2 cellular contexts compared by ENCODE assay signal in the genomic region with DNA sequence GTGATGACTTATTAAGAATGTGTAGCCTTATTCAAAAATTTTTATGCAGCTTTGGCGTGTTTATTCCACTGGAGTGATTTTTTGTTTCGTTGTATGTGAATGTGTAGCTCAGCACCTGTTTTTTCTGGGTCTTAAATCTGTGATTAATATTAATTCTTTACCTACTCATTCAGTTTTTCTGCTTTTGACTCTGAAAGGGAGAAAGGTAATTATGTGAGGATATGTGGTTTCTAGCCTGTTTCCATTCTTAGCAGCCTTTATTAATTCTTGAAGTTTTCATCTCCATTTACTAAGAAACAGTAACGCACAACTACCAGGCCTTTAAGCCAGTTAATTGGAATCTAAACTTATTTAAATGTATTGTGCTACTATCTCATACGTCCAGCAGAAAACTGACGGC.
TF ChIP-seq lines count a peak whose summit lies in the region.

No MANE protein-coding gene starts in this region.

TF ChIP-seq in GM23338, 12 proteins besides CTCF, POLR2A, EP300 and RAD21:
- TF ChIP-seq ZNF331 (CRISPR knock-in tag; IDR thresholded peaks at IDR 0.05; ENCODE audit: low read depth), result no peak
- TF ChIP-seq, protein P1, sequence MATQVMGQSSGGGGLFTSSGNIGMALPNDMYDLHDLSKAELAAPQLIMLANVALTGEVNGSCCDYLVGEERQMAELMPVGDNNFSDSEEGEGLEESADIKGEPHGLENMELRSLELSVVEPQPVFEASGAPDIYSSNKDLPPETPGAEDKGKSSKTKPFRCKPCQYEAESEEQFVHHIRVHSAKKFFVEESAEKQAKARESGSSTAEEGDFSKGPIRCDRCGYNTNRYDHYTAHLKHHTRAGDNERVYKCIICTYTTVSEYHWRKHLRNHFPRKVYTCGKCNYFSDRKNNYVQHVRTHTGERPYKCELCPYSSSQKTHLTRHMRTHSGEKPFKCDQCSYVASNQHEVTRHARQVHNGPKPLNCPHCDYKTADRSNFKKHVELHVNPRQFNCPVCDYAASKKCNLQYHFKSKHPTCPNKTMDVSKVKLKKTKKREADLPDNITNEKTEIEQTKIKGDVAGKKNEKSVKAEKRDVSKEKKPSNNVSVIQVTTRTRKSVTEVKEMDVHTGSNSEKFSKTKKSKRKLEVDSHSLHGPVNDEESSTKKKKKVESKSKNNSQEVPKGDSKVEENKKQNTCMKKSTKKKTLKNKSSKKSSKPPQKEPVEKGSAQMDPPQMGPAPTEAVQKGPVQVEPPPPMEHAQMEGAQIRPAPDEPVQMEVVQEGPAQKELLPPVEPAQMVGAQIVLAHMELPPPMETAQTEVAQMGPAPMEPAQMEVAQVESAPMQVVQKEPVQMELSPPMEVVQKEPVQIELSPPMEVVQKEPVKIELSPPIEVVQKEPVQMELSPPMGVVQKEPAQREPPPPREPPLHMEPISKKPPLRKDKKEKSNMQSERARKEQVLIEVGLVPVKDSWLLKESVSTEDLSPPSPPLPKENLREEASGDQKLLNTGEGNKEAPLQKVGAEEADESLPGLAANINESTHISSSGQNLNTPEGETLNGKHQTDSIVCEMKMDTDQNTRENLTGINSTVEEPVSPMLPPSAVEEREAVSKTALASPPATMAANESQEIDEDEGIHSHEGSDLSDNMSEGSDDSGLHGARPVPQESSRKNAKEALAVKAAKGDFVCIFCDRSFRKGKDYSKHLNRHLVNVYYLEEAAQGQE (IDR thresholded peaks at IDR 0.05; ENCODE audit: unreplicated experiment), result no peak
- no peak for TF ChIP-seq CREB1 (CRISPR knock-in tag; IDR thresholded peaks at IDR 0.05; ENCODE audit: low read depth)
- no peak for TF ChIP-seq ZNF114 (CRISPR knock-in tag; IDR thresholded peaks at IDR 0.05)
- TF ChIP-seq, protein P2, sequence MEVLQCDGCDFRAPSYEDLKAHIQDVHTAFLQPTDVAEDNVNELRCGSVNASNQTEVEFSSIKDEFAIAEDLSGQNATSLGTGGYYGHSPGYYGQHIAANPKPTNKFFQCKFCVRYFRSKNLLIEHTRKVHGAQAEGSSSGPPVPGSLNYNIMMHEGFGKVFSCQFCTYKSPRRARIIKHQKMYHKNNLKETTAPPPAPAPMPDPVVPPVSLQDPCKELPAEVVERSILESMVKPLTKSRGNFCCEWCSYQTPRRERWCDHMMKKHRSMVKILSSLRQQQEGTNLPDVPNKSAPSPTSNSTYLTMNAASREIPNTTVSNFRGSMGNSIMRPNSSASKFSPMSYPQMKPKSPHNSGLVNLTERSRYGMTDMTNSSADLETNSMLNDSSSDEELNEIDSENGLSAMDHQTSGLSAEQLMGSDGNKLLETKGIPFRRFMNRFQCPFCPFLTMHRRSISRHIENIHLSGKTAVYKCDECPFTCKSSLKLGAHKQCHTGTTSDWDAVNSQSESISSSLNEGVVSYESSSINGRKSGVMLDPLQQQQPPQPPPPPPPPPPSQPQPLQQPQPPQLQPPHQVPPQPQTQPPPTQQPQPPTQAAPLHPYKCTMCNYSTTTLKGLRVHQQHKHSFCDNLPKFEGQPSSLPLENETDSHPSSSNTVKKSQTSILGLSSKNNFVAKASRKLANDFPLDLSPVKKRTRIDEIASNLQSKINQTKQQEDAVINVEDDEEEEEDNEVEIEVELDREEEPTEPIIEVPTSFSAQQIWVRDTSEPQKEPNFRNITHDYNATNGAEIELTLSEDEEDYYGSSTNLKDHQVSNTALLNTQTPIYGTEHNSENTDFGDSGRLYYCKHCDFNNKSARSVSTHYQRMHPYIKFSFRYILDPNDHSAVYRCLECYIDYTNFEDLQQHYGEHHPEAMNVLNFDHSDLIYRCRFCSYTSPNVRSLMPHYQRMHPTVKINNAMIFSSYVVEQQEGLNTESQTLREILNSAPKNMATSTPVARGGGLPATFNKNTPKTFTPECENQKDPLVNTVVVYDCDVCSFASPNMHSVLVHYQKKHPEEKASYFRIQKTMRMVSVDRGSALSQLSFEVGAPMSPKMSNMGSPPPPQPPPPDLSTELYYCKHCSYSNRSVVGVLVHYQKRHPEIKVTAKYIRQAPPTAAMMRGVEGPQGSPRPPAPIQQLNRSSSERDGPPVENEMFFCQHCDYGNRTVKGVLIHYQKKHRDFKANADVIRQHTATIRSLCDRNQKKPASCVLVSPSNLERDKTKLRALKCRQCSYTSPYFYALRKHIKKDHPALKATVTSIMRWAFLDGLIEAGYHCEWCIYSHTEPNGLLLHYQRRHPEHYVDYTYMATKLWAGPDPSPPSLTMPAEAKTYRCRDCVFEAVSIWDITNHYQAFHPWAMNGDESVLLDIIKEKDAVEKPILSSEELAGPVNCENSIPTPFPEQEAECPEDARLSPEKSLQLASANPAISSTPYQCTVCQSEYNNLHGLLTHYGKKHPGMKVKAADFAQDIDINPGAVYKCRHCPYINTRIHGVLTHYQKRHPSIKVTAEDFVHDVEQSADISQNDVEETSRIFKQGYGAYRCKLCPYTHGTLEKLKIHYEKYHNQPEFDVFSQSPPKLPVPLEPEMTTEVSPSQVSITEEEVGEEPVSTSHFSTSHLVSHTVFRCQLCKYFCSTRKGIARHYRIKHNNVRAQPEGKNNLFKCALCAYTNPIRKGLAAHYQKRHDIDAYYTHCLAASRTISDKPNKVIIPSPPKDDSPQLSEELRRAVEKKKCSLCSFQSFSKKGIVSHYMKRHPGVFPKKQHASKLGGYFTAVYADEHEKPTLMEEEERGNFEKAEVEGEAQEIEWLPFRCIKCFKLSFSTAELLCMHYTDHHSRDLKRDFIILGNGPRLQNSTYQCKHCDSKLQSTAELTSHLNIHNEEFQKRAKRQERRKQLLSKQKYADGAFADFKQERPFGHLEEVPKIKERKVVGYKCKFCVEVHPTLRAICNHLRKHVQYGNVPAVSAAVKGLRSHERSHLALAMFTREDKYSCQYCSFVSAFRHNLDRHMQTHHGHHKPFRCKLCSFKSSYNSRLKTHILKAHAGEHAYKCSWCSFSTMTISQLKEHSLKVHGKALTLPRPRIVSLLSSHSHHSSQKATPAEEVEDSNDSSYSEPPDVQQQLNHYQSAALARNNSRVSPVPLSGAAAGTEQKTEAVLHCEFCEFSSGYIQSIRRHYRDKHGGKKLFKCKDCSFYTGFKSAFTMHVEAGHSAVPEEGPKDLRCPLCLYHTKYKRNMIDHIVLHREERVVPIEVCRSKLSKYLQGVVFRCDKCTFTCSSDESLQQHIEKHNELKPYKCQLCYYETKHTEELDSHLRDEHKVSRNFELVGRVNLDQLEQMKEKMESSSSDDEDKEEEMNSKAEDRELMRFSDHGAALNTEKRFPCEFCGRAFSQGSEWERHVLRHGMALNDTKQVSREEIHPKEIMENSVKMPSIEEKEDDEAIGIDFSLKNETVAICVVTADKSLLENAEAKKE (CRISPR knock-in tag; IDR thresholded peaks at IDR 0.05), result no peak
- no peak for TF ChIP-seq POLR2AphosphoS5 (IDR thresholded peaks at IDR 0.05; ENCODE audit: low read depth)
- no peak for TF ChIP-seq EZH2 (IDR thresholded peaks at IDR 0.05; ENCODE audit: low read depth, unreplicated experiment)
- no peak for TF ChIP-seq NANOG (IDR thresholded peaks at IDR 0.05; ENCODE audit: borderline replicate concordance)

TF ChIP-seq in K562, 482 proteins besides CTCF, POLR2A, EP300 and RAD21:
- TF ChIP-seq GATAD2A (IDR thresholded peaks at IDR 0.05), result no peak
- no peak for TF ChIP-seq ZNF778 (CRISPR knock-in tag; IDR thresholded peaks at IDR 0.05)
- TF ChIP-seq SIN3B (IDR thresholded peaks at IDR 0.05; ENCODE audit: low read depth), result no peak
- no peak for TF ChIP-seq KLF13 (tag; IDR thresholded peaks at IDR 0.05; ENCODE audit: borderline replicate concordance, low read depth)
- no peak for TF ChIP-seq ZBTB34 (CRISPR knock-in tag; IDR thresholded peaks at IDR 0.05)
- no peak for TF ChIP-seq PPARD (CRISPR knock-in tag; IDR thresholded peaks at IDR 0.05)
- no peak for TF ChIP-seq RB1 (IDR thresholded peaks at IDR 0.05; ENCODE audit: low read depth)
- no peak for TF ChIP-seq TFAP4 (CRISPR knock-in tag; IDR thresholded peaks at IDR 0.05; ENCODE audit: borderline replicate concordance)
- TF ChIP-seq ZNF766 (CRISPR knock-in tag; conservative IDR thresholded peaks at IDR 0.05), result no peak
- TF ChIP-seq RFX5 (IDR thresholded peaks at IDR 0.05; ENCODE audit: low read depth, low read length), result no peak
- no peak for TF ChIP-seq E2F6 (IDR thresholded peaks at IDR 0.05; ENCODE audit: borderline replicate concordance in 1 of 2, extremely low read depth in 1 of 2, insufficient read depth in 1 of 2, insufficient read length in 1 of 2, low read depth in 1 of 2, low read length in 1 of 2, poor library complexity in 1 of 2, severe bottlenecking in 1 of 2)
- no peak for TF ChIP-seq DIDO1 (tag; IDR thresholded peaks at IDR 0.05; ENCODE audit: low read depth)
- TF ChIP-seq SIRT6 (IDR thresholded peaks at IDR 0.05; ENCODE audit: low read depth, low read length), result no peak
- TF ChIP-seq, protein P3, sequence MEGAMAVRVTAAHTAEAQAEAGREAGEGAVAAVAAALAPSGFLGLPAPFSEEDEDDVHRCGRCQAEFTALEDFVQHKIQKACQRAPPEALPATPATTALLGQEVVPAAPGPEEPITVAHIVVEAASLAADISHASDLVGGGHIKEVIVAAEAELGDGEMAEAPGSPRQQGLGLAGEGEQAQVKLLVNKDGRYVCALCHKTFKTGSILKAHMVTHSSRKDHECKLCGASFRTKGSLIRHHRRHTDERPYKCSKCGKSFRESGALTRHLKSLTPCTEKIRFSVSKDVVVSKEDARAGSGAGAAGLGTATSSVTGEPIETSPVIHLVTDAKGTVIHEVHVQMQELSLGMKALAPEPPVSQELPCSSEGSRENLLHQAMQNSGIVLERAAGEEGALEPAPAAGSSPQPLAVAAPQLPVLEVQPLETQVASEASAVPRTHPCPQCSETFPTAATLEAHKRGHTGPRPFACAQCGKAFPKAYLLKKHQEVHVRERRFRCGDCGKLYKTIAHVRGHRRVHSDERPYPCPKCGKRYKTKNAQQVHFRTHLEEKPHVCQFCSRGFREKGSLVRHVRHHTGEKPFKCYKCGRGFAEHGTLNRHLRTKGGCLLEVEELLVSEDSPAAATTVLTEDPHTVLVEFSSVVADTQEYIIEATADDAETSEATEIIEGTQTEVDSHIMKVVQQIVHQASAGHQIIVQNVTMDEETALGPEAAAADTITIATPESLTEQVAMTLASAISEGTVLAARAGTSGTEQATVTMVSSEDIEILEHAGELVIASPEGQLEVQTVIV (CRISPR knock-in tag; IDR thresholded peaks at IDR 0.05; ENCODE audit: borderline replicate concordance), result no peak
